Comparison of ENCODE assay signal across 8 cellular contexts in the genomic region with DNA sequence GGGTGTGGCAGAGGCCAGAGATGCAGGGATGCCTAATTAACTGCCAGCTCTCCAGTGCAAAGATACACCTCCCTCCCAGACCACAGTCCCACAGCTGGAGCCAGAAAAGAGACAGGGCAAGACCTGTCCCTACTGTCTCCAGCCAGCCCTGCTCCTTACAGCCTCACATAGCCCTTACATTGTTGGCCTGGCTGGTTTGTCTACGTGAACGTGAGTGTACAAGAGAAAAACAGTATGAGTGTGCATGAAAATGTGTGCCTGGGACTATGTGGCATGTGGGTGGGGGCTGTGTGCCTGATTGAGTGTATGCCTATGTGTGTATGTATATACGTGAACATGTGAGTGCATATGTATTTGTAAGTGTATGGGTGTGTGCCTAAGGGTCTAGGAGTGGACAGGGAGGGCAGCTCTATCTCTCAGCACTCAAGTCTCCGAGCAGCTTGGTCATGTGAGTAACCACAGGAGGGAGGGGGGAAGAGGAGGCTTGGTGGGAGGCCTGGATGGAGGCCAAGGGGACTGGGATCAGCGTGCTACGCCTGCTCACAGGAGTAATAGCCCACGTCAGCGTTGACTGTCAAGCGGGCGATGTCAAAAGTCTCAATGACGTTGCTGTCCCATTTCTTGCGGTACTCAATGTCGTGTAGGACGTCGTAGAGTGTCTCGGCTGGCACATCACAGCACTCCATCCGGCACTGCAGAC. TPM values are rescaled to one million over a fixed set of nuclear protein-coding genes. Genes with fewer than 3 reads are reported as not detected.
DNase-seq lines count a peak whose midpoint lies in the region; ATAC-seq and TF ChIP-seq lines count a peak whose summit lies in the region.

No MANE protein-coding gene starts in this region.

- peak; percentile 64 for DNase-seq in H4 (ENCODE audit: low spot score)
- DNase-seq in NCI-H774 (lab: John Stamatoyannopoulos, UW), result peak; percentile 17
- DNase-seq in fibroblast of mammary gland (ENCODE audit: low read depth), result peak; percentile 90
- DNase-seq in progenitor cell of endocrine pancreas (ENCODE audit: low spot score, unreplicated experiment), result no peak
- DNase-seq in GM10248 (ENCODE audit: extremely low spot score), result no peak
- no peak for DNase-seq in immature natural killer cell

- POLR2A ChIA-PET in GM10248 (lab: Yijun Ruan, JAX), result no interaction called here

- ATAC-seq in GM18502 (IDR thresholded peaks at IDR 0.05; ENCODE audit: poor library complexity, unreplicated experiment) (no peak), HG03045 (IDR thresholded peaks at IDR 0.05; ENCODE audit: unreplicated experiment) (no peak)

- no peaks in the 10 kb centered on the region for H3K9me3 Mint-ChIP-seq in progenitor cell of endocrine pancreas (ENCODE audit: low read depth)
- no peaks in the 10 kb centered on the region for H3K9me3 Mint-ChIP-seq in immature natural killer cell

- H3K4me3 ChIP-seq in fibroblast of mammary gland (ENCODE audit: control insufficient read depth, low read depth, low read length), result no peak overlapping the region

- H3K4me3 Mint-ChIP-seq in progenitor cell of endocrine pancreas (ENCODE audit: low read depth) (no peak overlapping the region), immature natural killer cell (no peak overlapping the region)

- no peaks in the 10 kb centered on the region for H3K27me3 Mint-ChIP-seq in progenitor cell of endocrine pancreas
- peaks cover 0 to 4% (median 4%) of the 10 kb centered on the region in 3 donors for H3K27me3 Mint-ChIP-seq in immature natural killer cell (ENCODE audit: low read depth in 3 of 3)

- H3K27ac Mint-ChIP-seq in progenitor cell of endocrine pancreas, result peak overlapping the region; percentile 42
- peak overlapping the region in 2 of 6 donors; percentile 25 to 63 for H3K27ac Mint-ChIP-seq in immature natural killer cell

- H3K4me1 Mint-ChIP-seq in progenitor cell of endocrine pancreas (ENCODE audit: low read depth) (peaks cover 5% of the 10 kb centered on the region), immature natural killer cell (peaks cover 14 to 31% of the 10 kb centered on the region in 2 donors)

- no peak for TF ChIP-seq CTCF in fibroblast of mammary gland (conservative IDR thresholded peaks at IDR 0.05; ENCODE audit: control insufficient read depth, insufficient read depth, low read depth, low read length)
- no peak for TF ChIP-seq CTCF in progenitor cell of endocrine pancreas (IDR thresholded peaks at IDR 0.05; ENCODE audit: unreplicated experiment)
- no peak for TF ChIP-seq CTCF in GM10248 (IDR thresholded peaks at IDR 0.05; ENCODE audit: control extremely low read depth, extremely low read depth, low read depth, missing control alignments)

- CTCF ChIA-PET in GM10248 (lab: Yijun Ruan, JAX), result interaction anchor here (1.5 kb wide), 1 partner anchor 34 kb away, joined by 8 read pairs; no protein-coding TSS in a partner anchor

- H3K36me3 Mint-ChIP-seq in progenitor cell of endocrine pancreas (ENCODE audit: insufficient read depth) (peaks cover 28% of the 10 kb centered on the region), immature natural killer cell (peaks cover 0 to 4% (median 0%) of the 10 kb centered on the region in 3 donors)

RNA-seq across cellular contexts. Expression of a gene that starts 6.6 kb away (rescaled TPM):
- 17.7 and 20.1 TPM in 2 replicates for total RNA-seq in H4 (2014; rRNA removed; shearing (Covaris generic))
- 83.4 and 86.7 TPM in 2 replicates for total RNA-seq in progenitor cell of endocrine pancreas
- polyA plus RNA-seq in immature natural killer cell, result 10 to 100 TPM in 2 of 3 donors, 1 to 10 TPM in 1; 4.7 to 34.6 (median 16.4) TPM

RNA-seq across cellular contexts. Expression of a gene that starts 35.0 kb away (rescaled TPM):
- 23.2 and 25.1 TPM in 2 replicates for total RNA-seq in H4 (2014; rRNA removed; shearing (Covaris generic))
- total RNA-seq in progenitor cell of endocrine pancreas, result 212 and 220 TPM in 2 replicates
- polyA plus RNA-seq in immature natural killer cell, result 10 to 100 TPM; 26.3 to 50.1 (median 35.6) TPM

RNA-seq across cellular contexts. Expression of a gene that starts 55.4 kb away (rescaled TPM):
- 0.66 and 3.4 TPM in 2 replicates for total RNA-seq in H4 (2014; rRNA removed; shearing (Covaris generic))
- total RNA-seq in progenitor cell of endocrine pancreas, result 43.8 and 43.9 TPM in 2 replicates
- polyA plus RNA-seq in immature natural killer cell, result 10 to 100 TPM; 11.4 to 24.6 (median 18.7) TPM

Comparison
In these comparisons a context has a peak if more than half of its experiments do, and no peak if none do; other contexts are left out.
1. DNase-seq: peak in H4 (single experiment), NCI-H774 (single experiment) and fibroblast of mammary gland (single experiment); none in progenitor cell of endocrine pancreas (single experiment), GM10248 (single experiment) and immature natural killer cell (0 of 3).
2. RNA of a gene that starts 55.4 kb away (total RNA-seq): 43.8 to 43.9 TPM in progenitor cell of endocrine pancreas; 0.66 to 3.4 TPM in H4; every median in the first group is over 10 times any median in the second.